In genomic region chr17:39927101-39927927, GRCh38 we compare ENCODE assay signal across 8 cellular contexts. TPM values are rescaled to one million over a fixed set of nuclear protein-coding genes. Genes with fewer than 3 reads are reported as not detected.
DNase-seq lines count a peak whose midpoint lies in the region; ATAC-seq and TF ChIP-seq lines count a peak whose summit lies in the region.

Gene LRRC3C (plus strand): TSS chr17:39927732. CDS start chr17:39941524, 13,792 bp downstream.
Gene ORMDL3 (minus strand): TSS chr17:39927601. CDS start chr17:39924203, 3,398 bp downstream.

- CTCF ChIA-PET in BJ (lab: Yijun Ruan, JAX) = interaction anchor here (0.7 to 1.2 kb wide), 3 partner anchors 10 to 31 kb away, joined by 3 to 5 read pairs (median 3); no protein-coding TSS in a partner anchor

- TF ChIP-seq CTCF in BJ (IDR thresholded peaks at IDR 0.05; ENCODE audit: insufficient read depth, low read depth, low read length) (no peak), left lung (IDR thresholded peaks at IDR 0.05) (no peak)

- H3K27me3 ChIP-seq in BJ (ENCODE audit: control insufficient read depth, insufficient read depth, low read length) (no peaks in the 10 kb centered on the region), left lung (no peaks in the 10 kb centered on the region)

- no peaks in the 10 kb centered on the region for H3K9me3 ChIP-seq in left lung

- H3K4me1 Mint-ChIP-seq in dendritic cell treated with granulocyte-macrophage colony-stimulating factor and Interleukin-4, amounts not matched to agents 40 ng/mL and 50 ng/mL, for 4 days (ENCODE audit: low read depth) = peaks cover 65% of the 10 kb centered on the region

- H3K4me1 ChIP-seq in left lung = peaks cover 28 to 66% of the 10 kb centered on the region in 2 donors

- H3K4me3 ChIP-seq in BJ (ENCODE audit: low read depth, low read length) (peak within 1 kb of the TSS; percentile 92), left lung (peak within 1 kb of the TSS; percentile 79 to 84)

- H3K27ac ChIP-seq in left lung = peak within 1 kb of the TSS; percentile 83 to 88

- H3K36me3 ChIP-seq in BJ (ENCODE audit: control insufficient read depth, insufficient read depth, low read length) = peaks cover 13% of the 10 kb centered on the region
- H3K36me3 ChIP-seq in left lung = peaks cover 0 to 18% of the 10 kb centered on the region in 2 donors

- intact Hi-C loops in dendritic cell treated with granulocyte-macrophage colony-stimulating factor and Interleukin-4, amounts not matched to agents 40 ng/mL and 50 ng/mL, for 4 days (cut with micrococcal nuclease) = loop anchor here (1.0 to 5.0 kb wide), 3 partner anchors 25 to 240 kb away; partner anchors contain the start of genes PGAP3 and PSMD3
- intact Hi-C loops in left lung (cut with DNase I) = no loop called here

- ATAC-seq in GM19328 (IDR thresholded peaks at IDR 0.05; ENCODE audit: unreplicated experiment) (peak; percentile 61), HG03521 (IDR thresholded peaks at IDR 0.05; ENCODE audit: unreplicated experiment) (peak; percentile 72), left lung (peak; percentile 84)

- DNase-seq in BJ (ENCODE audit: low read depth) = peak; percentile 44
- DNase-seq in NCI-H748 (lab: John Stamatoyannopoulos, UW; ENCODE audit: unreplicated experiment) = peak; percentile 91
- DNase-seq in activated CD4-positive, alpha-beta T cell treated with anti-CD3 and anti-CD28 coated beads, Interleukin-2, amount 50 U/mL, for 24 hours (ENCODE audit: low read depth in 1 of 2, low spot score in 1 of 2) = peak; percentile 86 to 88
- peak; percentile 95 to 97 for DNase-seq in left lung
- DNase-seq in stimulated activated CD4-positive, alpha-beta T cell treated with anti-CD3 and anti-CD28 coated beads, Interleukin-2, amount 100 ng/mL, for 4 hours (ENCODE audit: low read depth) = peak; percentile 86

- no peaks in the 10 kb centered on the region for H3K27me3 Mint-ChIP-seq in dendritic cell treated with granulocyte-macrophage colony-stimulating factor and Interleukin-4, amounts not matched to agents 40 ng/mL and 50 ng/mL, for 4 days

- no peaks in the 10 kb centered on the region for H3K9me3 Mint-ChIP-seq in dendritic cell treated with granulocyte-macrophage colony-stimulating factor and Interleukin-4, amounts not matched to agents 40 ng/mL and 50 ng/mL, for 4 days

- peaks cover 38% of the 10 kb centered on the region for H3K36me3 Mint-ChIP-seq in dendritic cell treated with granulocyte-macrophage colony-stimulating factor and Interleukin-4, amounts not matched to agents 40 ng/mL and 50 ng/mL, for 4 days (ENCODE audit: low read depth)

- H3K27ac Mint-ChIP-seq in dendritic cell treated with granulocyte-macrophage colony-stimulating factor and Interleukin-4, amounts not matched to agents 40 ng/mL and 50 ng/mL, for 4 days = peak within 1 kb of the TSS; percentile 82

- peak within 1 kb of the TSS; percentile 77 for H3K4me3 Mint-ChIP-seq in dendritic cell treated with granulocyte-macrophage colony-stimulating factor and Interleukin-4, amounts not matched to agents 40 ng/mL and 50 ng/mL, for 4 days

- POLR2A ChIA-PET in BJ (lab: Charles Lee) = no interaction called here

RNA-seq across cellular contexts. Expression of gene LRRC3C, which starts in this region (rescaled TPM):
- not detected in 2 replicates for polyA plus RNA-seq in BJ (2011; rRNA removed)
- polyA minus RNA-seq in BJ (2011; rRNA and poly(A)+ RNA removed) = not detected in 2 replicates
- not detected for total RNA-seq in left lung

RNA-seq across cellular contexts. Expression of gene ORMDL3, which starts in this region (rescaled TPM):
- 78.3 and 96.7 TPM in 2 replicates for polyA plus RNA-seq in BJ (2011; rRNA removed)
- polyA minus RNA-seq in BJ (2011; rRNA and poly(A)+ RNA removed) = 89.7 and 149 TPM in 2 replicates
- total RNA-seq in left lung = 100 to 1,000 TPM in 1 of 2 donors, 10 to 100 TPM in 1; 47.6 to 107 TPM

Comparison
In these comparisons a context has a peak if more than half of its experiments do, and no peak if none do; other contexts are left out.
1. Peak in every context shown above with its lines: DNase-seq, ATAC-seq, H3K4me3 ChIP-seq and H3K27ac ChIP-seq.
2. DNase-seq: peak in every context shown above with its lines; median percentile 96 in left lung; 91 in NCI-H748; 87 in activated CD4-positive, alpha-beta T cell treated with anti-CD3 and anti-CD28 coated beads, Interleukin-2, amount 50 U/mL, for 24 hours; 86 in stimulated activated CD4-positive, alpha-beta T cell treated with anti-CD3 and anti-CD28 coated beads, Interleukin-2, amount 100 ng/mL, for 4 hours; 44 in BJ.